In genomic region chr19:3852614-3853254, GRCh38 we compare ENCODE assay signal across 1 cellular context.
A peak's percentile ranks its signal among the peaks of the same experiment; 100 is the strongest.
TF ChIP-seq lines count a peak whose summit lies in the region.

No MANE protein-coding gene starts in this region.

TF ChIP-seq in HEK293, 187 proteins besides CTCF, POLR2A, EP300 and RAD21 (continued from another document):
- peak; percentile 75 for TF ChIP-seq REST (tag by site-specific recombination; IDR thresholded peaks at IDR 0.05)
